ENCODE assay signal across 14 cellular contexts in genomic region chr5:34587355-34588241, GRCh38.
DNase-seq lines count a peak whose midpoint lies in the region; TF ChIP-seq lines count a peak whose summit lies in the region.
"Had no signal": no experiment of that assay in that cellular context is flagged by ENCODE, and none has a peak within 500 bp of the region (broad histone marks: within the 10 kb centered on the region; RNA-seq: fewer than 3 reads in every experiment).

No MANE protein-coding gene starts in this region.

- H3K9me3 ChIP-seq in breast epithelium (no peaks in the 10 kb centered on the region), vagina (no peaks in the 10 kb centered on the region)
- H3K9me3 ChIP-seq: gastrocnemius medialis, psoas muscle, stomach had no signal

- intact Hi-C loops in MCF 10A (cut with micrococcal nuclease) (no loop called here), breast epithelium (cut with DNase I; ENCODE audit: low total_unique reads) (no loop called here), vagina (cut with DNase I) (no loop called here)

- H3K27me3 Mint-ChIP-seq in MCF 10A (ENCODE audit: insufficient read depth, unreplicated experiment) = no peaks in the 10 kb centered on the region

- H3K4me3 ChIP-seq in breast epithelium (no peak overlapping the region), vagina (peak overlapping the region in 1 of 2 donors; percentile 18)
- H3K4me3 ChIP-seq: gastrocnemius medialis, psoas muscle, stomach had no signal

- CTCF ChIA-PET in MCF 10A (lab: Yijun Ruan, JAX) = interaction anchor here (0.6 to 0.7 kb wide), 4 partner anchors 11 to 327 kb away, joined by 3 read pairs; no protein-coding TSS in a partner anchor

- peaks cover 30% of the 10 kb centered on the region for H3K4me1 Mint-ChIP-seq in MCF 10A (ENCODE audit: insufficient read depth, unreplicated experiment)

- H3K36me3 ChIP-seq in breast epithelium (no peaks in the 10 kb centered on the region), vagina (no peaks in the 10 kb centered on the region)
- H3K36me3 ChIP-seq: gastrocnemius medialis, stomach had no signal

- POLR2A ChIA-PET in MCF 10A (lab: Yijun Ruan, JAX) = no interaction called here

- no peak overlapping the region for H3K4me3 Mint-ChIP-seq in MCF 10A (ENCODE audit: unreplicated experiment)

- no peaks in the 10 kb centered on the region for H3K9me3 Mint-ChIP-seq in MCF 10A (ENCODE audit: unreplicated experiment)

- H3K4me1 ChIP-seq in breast epithelium (no peaks in the 10 kb centered on the region), vagina (no peaks in the 10 kb centered on the region)
- H3K4me1 ChIP-seq: gastrocnemius medialis, psoas muscle had no signal

- H3K27ac Mint-ChIP-seq in MCF 10A (ENCODE audit: low read depth, unreplicated experiment) = peak overlapping the region; percentile 37

- no peaks in the 10 kb centered on the region for H3K27me3 ChIP-seq in breast epithelium
- no peaks in the 10 kb centered on the region for H3K27me3 ChIP-seq in vagina
- H3K27me3 ChIP-seq: gastrocnemius medialis, stomach had no signal

- no peak for TF ChIP-seq POLR2A in breast epithelium (IDR thresholded peaks at IDR 0.05)
- TF ChIP-seq POLR2A in erythroblast (IDR thresholded peaks at IDR 0.05; ENCODE audit: low read length) = peak; percentile 33
- TF ChIP-seq POLR2A in vagina (IDR thresholded peaks at IDR 0.05) = no peak

- no TSS peak for BruUV-seq in MCF 10A (replicated peaks; lab: Mats Ljungman, UMichigan)

- no peak overlapping the region for H3K27ac ChIP-seq in breast epithelium
- H3K27ac ChIP-seq in vagina = peak overlapping the region; percentile 69
- H3K27ac ChIP-seq: gastrocnemius medialis, HL-60, psoas muscle had no signal

- TF ChIP-seq CTCF in MCF 10A (IDR thresholded peaks at IDR 0.05; ENCODE audit: unreplicated experiment) = no peak
- no peak for TF ChIP-seq CTCF in breast epithelium (IDR thresholded peaks at IDR 0.05)
- no peak for TF ChIP-seq CTCF in vagina (IDR thresholded peaks at IDR 0.05)

- no peaks in the 10 kb centered on the region for H3K36me3 Mint-ChIP-seq in MCF 10A (ENCODE audit: insufficient read depth, unreplicated experiment)

- DNase-seq in MCF 10A (ENCODE audit: unreplicated experiment) (peak; percentile 66), breast epithelium (ENCODE audit: low spot score in 2 of 2) (no peak), NOMO-1 treated with dmso at 0.1 percent for 144 hours (lab: John Stamatoyannopoulos, UW; ENCODE audit: unreplicated experiment) (peak; percentile 43), erythroblast (lab: John Stamatoyannopoulos, UW) (peak; percentile 92), vagina (ENCODE audit: extremely low spot score in 2 of 2) (no peak), COR-L47 (lab: John Stamatoyannopoulos, UW) (no peak), C1 segment of cervical spinal cord (lab: John Stamatoyannopoulos, UW) (no peak)
- no peak for DNase-seq in stimulated activated CD4-positive, alpha-beta T cell treated with anti-CD3 and anti-CD28 coated beads, Interleukin-15, amount 100 ng/mL, for 24 hours
- DNase-seq: activated gamma-delta T cell, gastrocnemius medialis, psoas muscle, SHP77, stomach had no signal

Comparison
In these comparisons a context has a peak if more than half of its experiments do, and no peak if none do; other contexts are left out.
1. DNase-seq: peak in MCF 10A (single experiment), NOMO-1 treated with dmso at 0.1 percent for 144 hours (single experiment) and erythroblast (2 of 2); none in breast epithelium (0 of 2), vagina (0 of 2), stimulated activated CD4-positive, alpha-beta T cell treated with anti-CD3 and anti-CD28 coated beads, Interleukin-15, amount 100 ng/mL, for 24 hours (single experiment), COR-L47 (single experiment) and C1 segment of cervical spinal cord (0 of 14).